12 cellular contexts compared by ENCODE assay signal in the genomic region with DNA sequence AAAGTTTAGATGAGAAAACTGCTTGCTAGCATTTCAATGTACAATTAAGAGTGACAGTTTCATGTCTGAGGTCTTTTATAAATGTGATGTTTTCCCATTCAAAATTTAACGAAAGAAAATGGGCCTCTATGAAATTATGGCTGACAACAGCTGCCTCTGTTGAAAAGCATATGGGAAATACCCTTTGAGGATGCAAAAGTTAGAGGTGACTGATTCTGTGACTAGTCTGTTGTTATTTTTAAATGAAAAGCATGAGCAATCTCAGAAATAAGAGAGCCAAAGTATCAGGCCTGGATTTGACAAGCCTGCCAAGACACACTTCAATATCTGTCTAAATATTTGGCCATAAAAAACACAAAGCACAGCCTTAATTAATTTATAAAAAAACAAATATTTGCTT.
DNase-seq lines count a peak whose midpoint lies in the region; ATAC-seq and TF ChIP-seq lines count a peak whose summit lies in the region.
"Had no signal": no experiment of that assay in that cellular context is flagged by ENCODE, and none has a peak within 500 bp of the region (broad histone marks: within the 10 kb centered on the region; RNA-seq: fewer than 3 reads in every experiment).

No MANE protein-coding gene starts in this region.

- no peak for TF ChIP-seq CTCF in esophagus squamous epithelium (IDR thresholded peaks at IDR 0.05)

- no peaks in the 10 kb centered on the region for H3K27me3 ChIP-seq in esophagus squamous epithelium
- H3K27me3 ChIP-seq: ascending aorta, transverse colon had no signal

- no peak overlapping the region for H3K4me3 ChIP-seq in esophagus squamous epithelium
- H3K4me3 ChIP-seq: ascending aorta, transverse colon had no signal

- peak; percentile 90 for ATAC-seq in GM18909 (IDR thresholded peaks at IDR 0.05; ENCODE audit: poor library complexity, unreplicated experiment)
- ATAC-seq in GM21786 (IDR thresholded peaks at IDR 0.05; ENCODE audit: unreplicated experiment), result peak; percentile 95
- peak; percentile 90 for ATAC-seq in HG03159 (IDR thresholded peaks at IDR 0.05; ENCODE audit: unreplicated experiment)
- ATAC-seq: sciatic nerve had no signal

- no peaks in the 10 kb centered on the region for H3K4me1 ChIP-seq in esophagus squamous epithelium
- H3K4me1 ChIP-seq: transverse colon had no signal

- no peak overlapping the region for H3K27ac ChIP-seq in esophagus squamous epithelium
- H3K27ac ChIP-seq: ascending aorta, transverse colon had no signal

- intact Hi-C loops in esophagus squamous epithelium (cut with DNase I), result no loop called here

- 44 to 73% methylated on average over 1 of the region's 1 CpG for WGBS in esophagus squamous epithelium, 2 donors

- TF ChIP-seq POLR2A in esophagus squamous epithelium (IDR thresholded peaks at IDR 0.05), result no peak

- H3K9me3 ChIP-seq in esophagus squamous epithelium, result no peaks in the 10 kb centered on the region
- H3K9me3 ChIP-seq: ascending aorta, transverse colon had no signal

- DNase-seq in COR-L47 (lab: John Stamatoyannopoulos, UW) (peak; percentile 13), SHP77 treated with DMSO at 0.1 percent for 48 hours (lab: John Stamatoyannopoulos, UW) (no peak), amniotic stem cell (lab: John Stamatoyannopoulos, UW) (no peak), esophagus squamous epithelium (lab: John Stamatoyannopoulos, UW) (no peak), SKM-1 (lab: John Stamatoyannopoulos, UW; ENCODE audit: unreplicated experiment) (no peak)
- DNase-seq: endodermal cell, transverse colon had no signal

- H3K36me3 ChIP-seq in esophagus squamous epithelium, result no peaks in the 10 kb centered on the region
- H3K36me3 ChIP-seq: ascending aorta, transverse colon had no signal
